10 cellular contexts compared by ENCODE assay signal in the genomic region with DNA sequence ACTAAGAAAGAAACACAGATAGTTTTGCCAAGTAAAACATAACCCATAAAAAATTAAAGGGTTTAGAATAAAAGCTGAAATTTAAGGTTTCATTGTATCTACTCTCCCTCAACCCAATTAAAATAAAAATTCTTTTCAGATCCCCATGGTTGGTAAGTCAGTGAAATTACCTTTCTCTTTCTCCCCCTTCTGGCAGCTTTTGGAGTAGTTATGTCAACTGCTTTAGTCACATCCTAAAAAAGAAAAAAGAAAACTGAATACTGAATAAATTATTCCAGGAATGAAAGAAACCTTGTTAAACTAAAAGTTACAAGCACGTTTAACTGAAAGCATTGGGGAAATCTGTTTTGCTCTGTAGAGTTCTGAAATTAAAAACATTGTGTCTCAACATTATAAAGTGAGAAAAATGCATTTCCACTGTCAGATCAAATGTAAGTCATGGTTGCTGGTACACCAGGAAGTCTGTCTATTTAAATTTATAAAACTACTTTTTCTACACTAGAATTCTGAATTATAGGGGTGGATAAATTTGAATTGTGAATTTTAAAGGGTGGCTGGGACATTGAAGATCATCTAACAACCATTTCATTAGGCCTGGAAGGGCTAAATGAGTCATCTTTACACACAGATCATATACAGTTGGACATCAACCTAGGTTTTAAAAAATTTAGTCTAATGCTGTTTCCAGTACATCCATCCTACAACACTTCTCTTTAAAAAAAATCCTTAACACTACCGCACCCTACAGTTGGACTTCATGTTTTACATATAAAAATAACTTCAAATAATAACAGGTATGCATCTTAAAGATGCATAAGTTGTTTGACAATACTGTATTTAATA. TPM values are rescaled to one million over a fixed set of nuclear protein-coding genes. Genes with fewer than 3 reads are reported as not detected.
DNase-seq lines count a peak whose midpoint lies in the region; ATAC-seq and TF ChIP-seq lines count a peak whose summit lies in the region.
"Had no signal": no experiment of that assay in that cellular context is flagged by ENCODE, and none has a peak within 500 bp of the region (broad histone marks: within the 10 kb centered on the region; RNA-seq: fewer than 3 reads in every experiment).

No MANE protein-coding gene starts in this region.

- no peaks in the 10 kb centered on the region for H3K4me1 Mint-ChIP-seq in progenitor cell of endocrine pancreas (ENCODE audit: low read depth)

- no peak overlapping the region for H3K4me3 ChIP-seq in OCI-LY1 (ENCODE audit: low read depth, low read length, poor library complexity, severe bottlenecking)
- H3K4me3 ChIP-seq: BLaER1 treated with 17β-estradiol and CSF1 and Interleukin-3, amounts not matched to agents 10 nM and 100 nM had no signal

- H3K36me3 ChIP-seq in OCI-LY1 (ENCODE audit: insufficient read depth, low read length) = peaks cover 75% of the 10 kb centered on the region

- no peaks in the 10 kb centered on the region for H3K9me3 Mint-ChIP-seq in progenitor cell of endocrine pancreas (ENCODE audit: low read depth)
- H3K9me3 Mint-ChIP-seq: activated B cell treated with CpG ODN at 0.5 μM for 24 hours had no signal

- no peak overlapping the region for H3K27ac ChIP-seq in OCI-LY1 (ENCODE audit: low read depth, low read length, poor library complexity, severe bottlenecking)
- H3K27ac ChIP-seq: BLaER1 treated with 17β-estradiol and CSF1 and Interleukin-3, amounts not matched to agents 10 nM and 100 nM had no signal

- H4K20me1 ChIP-seq in OCI-LY1 (ENCODE audit: insufficient read depth, low read length) = no peaks in the 10 kb centered on the region

- H3K4me2 ChIP-seq in OCI-LY1 (ENCODE audit: low read length) = no peak overlapping the region
- H3K4me2 ChIP-seq: BLaER1 treated with 17β-estradiol and CSF1 and Interleukin-3, amounts not matched to agents 10 nM and 100 nM had no signal

- no peaks in the 10 kb centered on the region for H3K9me3 ChIP-seq in OCI-LY1 (ENCODE audit: low read length)
- H3K9me3 ChIP-seq: BLaER1 treated with 17β-estradiol and CSF1 and Interleukin-3, amounts not matched to agents 10 nM and 100 nM had no signal

- DNase-seq in NCI-H2196 (lab: John Stamatoyannopoulos, UW; ENCODE audit: unreplicated experiment) (peak; percentile 57), NCI-H2196 treated with DMSO at 0.1 percent for 48 hours (lab: John Stamatoyannopoulos, UW; ENCODE audit: unreplicated experiment) (no peak), dermis microvascular lymphatic vessel endothelial cell (ENCODE audit: low read depth in 2 of 2) (peak; percentile 12 to 26), progenitor cell of endocrine pancreas (ENCODE audit: low spot score, unreplicated experiment) (no peak), amygdala (lab: John Stamatoyannopoulos, UW) (no peak)
- DNase-seq: activated B cell treated with CpG ODN at 0.5 μM for 24 hours had no signal

- H3K9ac ChIP-seq in OCI-LY1 (ENCODE audit: low read length) = no peak overlapping the region
- H3K9ac ChIP-seq: BLaER1 treated with 17β-estradiol and CSF1 and Interleukin-3, amounts not matched to agents 10 nM and 100 nM had no signal

- no peak overlapping the region for H3K4me3 Mint-ChIP-seq in progenitor cell of endocrine pancreas (ENCODE audit: low read depth)
- H3K4me3 Mint-ChIP-seq: activated B cell treated with CpG ODN at 0.5 μM for 24 hours had no signal

- no peaks in the 10 kb centered on the region for H3K27me3 ChIP-seq in OCI-LY1 (ENCODE audit: insufficient read depth, low read length)
- H3K27me3 ChIP-seq: BLaER1 treated with 17β-estradiol and CSF1 and Interleukin-3, amounts not matched to agents 10 nM and 100 nM had no signal

- ATAC-seq in GM18858 (IDR thresholded peaks at IDR 0.05; ENCODE audit: unreplicated experiment) (no peak), HG03025 (IDR thresholded peaks at IDR 0.05; ENCODE audit: low FRiP score, unreplicated experiment) (no peak)

- H3K27ac Mint-ChIP-seq in progenitor cell of endocrine pancreas = peak overlapping the region; percentile 53
- H3K27ac Mint-ChIP-seq: activated B cell treated with CpG ODN at 0.5 μM for 24 hours had no signal

- TF ChIP-seq CTCF in OCI-LY1 (IDR thresholded peaks at IDR 0.05; ENCODE audit: low read length) (peak; percentile 53), progenitor cell of endocrine pancreas (IDR thresholded peaks at IDR 0.05; ENCODE audit: unreplicated experiment) (peak; percentile 52)

- H3K79me2 ChIP-seq in OCI-LY1 (ENCODE audit: insufficient read depth, low read length) = no peaks in the 10 kb centered on the region; the same call in 1 of the 2 replicates

- H3K9me2 ChIP-seq in OCI-LY1 (ENCODE audit: low read depth, low read length) = no peaks in the 10 kb centered on the region

- no peak overlapping the region for H2AFZ ChIP-seq in OCI-LY1 (ENCODE audit: low read length)

- peaks cover 32% of the 10 kb centered on the region for H3K36me3 Mint-ChIP-seq in progenitor cell of endocrine pancreas (ENCODE audit: insufficient read depth)

- H3K27me3 Mint-ChIP-seq in progenitor cell of endocrine pancreas = no peaks in the 10 kb centered on the region
- H3K27me3 Mint-ChIP-seq: activated B cell treated with CpG ODN at 0.5 μM for 24 hours had no signal

- no peaks in the 10 kb centered on the region for H3K4me1 ChIP-seq in OCI-LY1 (ENCODE audit: insufficient read depth, low read length, severe bottlenecking)

- H3F3A ChIP-seq in OCI-LY1 (ENCODE audit: insufficient read depth, low read length) = peaks cover 5% of the 10 kb centered on the region; the same call in 1 of the 2 replicates

RNA-seq across cellular contexts. Expression of a gene that starts 24.7 kb away (rescaled TPM):
- 21.9 and 29.9 TPM in 2 replicates for total RNA-seq in dermis microvascular lymphatic vessel endothelial cell
- 82.3 and 85.7 TPM in 2 replicates for total RNA-seq in progenitor cell of endocrine pancreas

Comparison
In these comparisons a context has a peak if more than half of its experiments do, and no peak if none do; other contexts are left out.
1. DNase-seq: peak in NCI-H2196 (single experiment) and dermis microvascular lymphatic vessel endothelial cell (2 of 2); none in NCI-H2196 treated with DMSO at 0.1 percent for 48 hours (single experiment), progenitor cell of endocrine pancreas (single experiment) and amygdala (0 of 56).